18 cellular contexts compared by ENCODE assay signal in genomic region chr11:118878187-118878586, GRCh38. TPM values are rescaled to one million over a fixed set of nuclear protein-coding genes. Genes with fewer than 3 reads are reported as not detected.
DNase-seq lines count a peak whose midpoint lies in the region; ATAC-seq and TF ChIP-seq lines count a peak whose summit lies in the region.
"Had no signal": no experiment of that assay in that cellular context is flagged by ENCODE, and none has a peak within 500 bp of the region (broad histone marks: within the 10 kb centered on the region; RNA-seq: fewer than 3 reads in every experiment).

No MANE protein-coding gene starts in this region.

- POLR2A ChIA-PET in CD4-positive, alpha-beta memory T cell (lab: Charles Lee; ENCODE audit: partially characterized antibody): interaction anchor here (0.7 to 13.5 kb wide), 15 partner anchors 8 to 186 kb away, joined by 3 to 398 read pairs (median 6); partner anchors contain the start of gene DDX6

- peaks cover 71 to 97% (median 83%) of the 10 kb centered on the region in 4 donors for H3K4me1 Mint-ChIP-seq in CD4-positive, alpha-beta memory T cell
- H3K4me1 Mint-ChIP-seq in T-helper 17 cell (peaks cover 64% of the 10 kb centered on the region), mesothelial cell of epicardium (no peaks in the 10 kb centered on the region)

- ATAC-seq in T-helper 17 cell: peak; percentile 16

- no peaks in the 10 kb centered on the region for H3K27me3 ChIP-seq in CD4-positive, alpha-beta memory T cell (ENCODE audit: insufficient read depth, low read length)
- H3K27me3 ChIP-seq: BLaER1, SJCRH30 had no signal

- H3K27ac Mint-ChIP-seq in CD4-positive, alpha-beta memory T cell: peak overlapping the region; percentile 95 to 99 (median 98)
- H3K27ac Mint-ChIP-seq in T-helper 17 cell: peak overlapping the region; percentile 97
- H3K27ac Mint-ChIP-seq in mesothelial cell of epicardium: no peak overlapping the region

- H3K36me3 Mint-ChIP-seq in CD4-positive, alpha-beta memory T cell: no peaks in the 10 kb centered on the region
- H3K36me3 Mint-ChIP-seq in T-helper 17 cell (ENCODE audit: low read depth) (no peaks in the 10 kb centered on the region), mesothelial cell of epicardium (no peaks in the 10 kb centered on the region)

- H3K27ac ChIP-seq in CD4-positive, alpha-beta memory T cell (ENCODE audit: low read depth, low read length): peak overlapping the region; percentile 69
- H3K27ac ChIP-seq: BLaER1, prostate gland, SJCRH30 had no signal

- no peaks in the 10 kb centered on the region for H3K27me3 Mint-ChIP-seq in CD4-positive, alpha-beta memory T cell
- no peaks in the 10 kb centered on the region for H3K27me3 Mint-ChIP-seq in T-helper 17 cell
- H3K27me3 Mint-ChIP-seq in mesothelial cell of epicardium (ENCODE audit: low read depth): peaks cover 4% of the 10 kb centered on the region

- no peak overlapping the region for H3K4me3 ChIP-seq in CD4-positive, alpha-beta memory T cell (ENCODE audit: low read length in 2 of 2)
- H3K4me3 ChIP-seq: BLaER1, prostate gland, SJCRH30 had no signal

- TF ChIP-seq CTCF in mesothelial cell of epicardium (IDR thresholded peaks at IDR 0.05; ENCODE audit: unreplicated experiment): no peak

- H3K9me3 Mint-ChIP-seq in CD4-positive, alpha-beta memory T cell: peaks cover 0 to 4% (median 0%) of the 10 kb centered on the region in 8 donors
- no peaks in the 10 kb centered on the region for H3K9me3 Mint-ChIP-seq in mesothelial cell of epicardium

- intact Hi-C loops in CD4-positive, alpha-beta memory T cell (cut with micrococcal nuclease): no loop called here

- CTCF ChIA-PET in CD4-positive, alpha-beta memory T cell (lab: Charles Lee; ENCODE audit: partially characterized antibody): interaction anchor here (0.9 to 4.4 kb wide), 6 partner anchors 10 to 136 kb away, joined by 4 to 62 read pairs (median 14); partner anchors contain the start of gene DDX6

- no peaks in the 10 kb centered on the region for H3K9me3 ChIP-seq in CD4-positive, alpha-beta memory T cell (ENCODE audit: control insufficient read depth in 1 of 2, low read length in 2 of 2)
- no peaks in the 10 kb centered on the region for H3K9me3 ChIP-seq in T-helper 17 cell (ENCODE audit: control insufficient read depth, low read length, poor library complexity, severe bottlenecking)
- H3K9me3 ChIP-seq: BLaER1, prostate gland, SJCRH30 had no signal

- H3K4me1 ChIP-seq in CD4-positive, alpha-beta memory T cell (ENCODE audit: insufficient read depth, low read length): peaks cover 94% of the 10 kb centered on the region
- H3K4me1 ChIP-seq: prostate gland, SJCRH30 had no signal

- H3K4me3 Mint-ChIP-seq in CD4-positive, alpha-beta memory T cell: peak overlapping the region in 7 of 8 donors; percentile 17 to 90 (median 59)
- H3K4me3 Mint-ChIP-seq in T-helper 17 cell: peak overlapping the region; percentile 52
- no peak overlapping the region for H3K4me3 Mint-ChIP-seq in mesothelial cell of epicardium

- DNase-seq in CD1c-positive myeloid dendritic cell (ENCODE audit: extremely low spot score) (peak; percentile 5), T-helper 17 cell (no peak), HT-29 (ENCODE audit: low spot score) (no peak), mesothelial cell of epicardium (ENCODE audit: low spot score in 2 of 2, unreplicated experiment in 2 of 2) (no peak), HUDEP-2 (lab: John Stamatoyannopoulos, UW; ENCODE audit: unreplicated experiment in 76 of 76) (no peak)
- DNase-seq in CD4-positive, alpha-beta memory T cell: peak; percentile 46 to 64 (median 51)
- DNase-seq in central memory CD4-positive, alpha-beta T cell: peak; percentile 59
- DNase-seq: DMS79 treated with DMSO at 0.1 percent for 48 hours; Karpas-422; NCI-H1436 treated with DMSO at 0.1 percent for 48 hours; NCI-H226; NK-92 treated with Interleukin-12 subunit alpha and Interleukin-12 subunit beta, amount 100 ng/mL, for 24 hours; SJCRH30 had no signal

- H3K36me3 ChIP-seq in CD4-positive, alpha-beta memory T cell (ENCODE audit: insufficient read depth, low read length): no peaks in the 10 kb centered on the region
- H3K36me3 ChIP-seq: BLaER1, prostate gland, SJCRH30 had no signal

RNA-seq across cellular contexts. Expression of gene CXCR5, which starts 5.5 kb away (rescaled TPM):
- total RNA-seq in CD4-positive, alpha-beta memory T cell: 10 to 100 TPM; 21.1 to 21.5 TPM
- polyA plus RNA-seq in CD4-positive, alpha-beta memory T cell: 10 to 100 TPM in 1 of 2 donors, 1 to 10 TPM in 1; 7.9 to 18.2 TPM
- total RNA-seq in T-helper 17 cell: 10 to 100 TPM; 11.1 to 15.0 TPM
- not detected in 2 replicates for total RNA-seq in HT-29 (2014; rRNA removed; shearing (Covaris generic))
- not detected in 3 replicates for total RNA-seq in mesothelial cell of epicardium
- total RNA-seq: frontal cortex, liver, myocyte, SJCRH30 had no signal

RNA-seq across cellular contexts. Expression of gene BCL9L, which starts 47.5 kb away (rescaled TPM):
- total RNA-seq in CD4-positive, alpha-beta memory T cell: 100 to 1,000 TPM; 216 to 232 TPM
- 10 to 100 TPM in 1 of 2 donors, under 1 TPM in 1; 0.45 to 10.9 TPM for polyA plus RNA-seq in CD4-positive, alpha-beta memory T cell
- total RNA-seq in T-helper 17 cell (100 to 1,000 TPM; 186 to 204 TPM), mesothelial cell of epicardium (88.6 to 92.4 TPM (median 91.7 TPM) in 3 replicates)
- 77.9 and 94.4 TPM in 2 replicates for total RNA-seq in HT-29 (2014; rRNA removed; shearing (Covaris generic))

Comparison
In these comparisons a context has a peak if more than half of its experiments do, and no peak if none do; other contexts are left out.
1. DNase-seq: peak in CD1c-positive myeloid dendritic cell (single experiment), CD4-positive, alpha-beta memory T cell (5 of 5) and central memory CD4-positive, alpha-beta T cell (single experiment); none in T-helper 17 cell (0 of 3), HT-29 (single experiment), mesothelial cell of epicardium (0 of 2) and HUDEP-2 (0 of 76).
2. RNA of gene CXCR5, which starts 5.5 kb away (total RNA-seq): 21.1 to 21.5 TPM in CD4-positive, alpha-beta memory T cell and 11.1 to 15.0 TPM in T-helper 17 cell; not detected in HT-29 and not detected in mesothelial cell of epicardium; every median in the first group is over 10 times any median in the second.